ENCODE assay signal across 1 cellular context in genomic region chr6:27388293-27389197, GRCh38.
TF ChIP-seq lines count a peak whose summit lies in the region.

TSS of gene ZNF391 (plus strand) at chr6:27388759. CDS start at chr6:27400371, 11,612 bp downstream.

TF ChIP-seq in HepG2, 621 proteins besides CTCF, POLR2A, EP300 and RAD21 (continued from another document and continues in another):
- TF ChIP-seq ZNF354B (CRISPR knock-in tag; IDR thresholded peaks at IDR 0.05), result no peak
- TF ChIP-seq ISL2 (CRISPR knock-in tag; IDR thresholded peaks at IDR 0.05), result no peak
- peak; percentile 93 for TF ChIP-seq SETDB1 (CRISPR knock-in tag; IDR thresholded peaks at IDR 0.05; ENCODE audit: borderline replicate concordance)
- TF ChIP-seq ZNF160 (CRISPR knock-in tag; IDR thresholded peaks at IDR 0.05), result peak; percentile 88
- TF ChIP-seq SMARCC2 (IDR thresholded peaks at IDR 0.05), result no peak
- no peak for TF ChIP-seq ZNF660 (CRISPR knock-in tag; IDR thresholded peaks at IDR 0.05; ENCODE audit: borderline replicate concordance, low read depth)
- TF ChIP-seq KAT7 (CRISPR knock-in tag; IDR thresholded peaks at IDR 0.05; ENCODE audit: borderline replicate concordance), result peak; percentile 84
- no peak for TF ChIP-seq USF2 (IDR thresholded peaks at IDR 0.05; ENCODE audit: low read depth, low read length)
- no peak for TF ChIP-seq USF2 (CRISPR knock-in tag; IDR thresholded peaks at IDR 0.05; ENCODE audit: borderline replicate concordance)
- peak; percentile 50; the same call in 1 of the 2 replicates for TF ChIP-seq ZNF878 (CRISPR knock-in tag; IDR thresholded peaks at IDR 0.05)
- no peak for TF ChIP-seq ZBTB46 (CRISPR knock-in tag; IDR thresholded peaks at IDR 0.05; ENCODE audit: borderline replicate concordance)
- TF ChIP-seq SRSF4 (IDR thresholded peaks at IDR 0.05; ENCODE audit: low read depth, low read length, poor library complexity, severe bottlenecking), result no peak
- TF ChIP-seq FUBP1 (CRISPR knock-in tag; IDR thresholded peaks at IDR 0.05; ENCODE audit: borderline replicate concordance), result no peak
- peak; percentile 44; the same call in 1 of the 2 replicates for TF ChIP-seq ELF3 (CRISPR knock-in tag; IDR thresholded peaks at IDR 0.05)
- peak; percentile 92; the same call in 1 of the 2 replicates for TF ChIP-seq ZNF552 (CRISPR knock-in tag; IDR thresholded peaks at IDR 0.05; ENCODE audit: borderline replicate concordance)
- peak; percentile 92 for TF ChIP-seq FOXC1 (CRISPR knock-in tag; IDR thresholded peaks at IDR 0.05; ENCODE audit: borderline replicate concordance)
- peak; percentile 90 for TF ChIP-seq ZNF335 (CRISPR knock-in tag; IDR thresholded peaks at IDR 0.05)
- no peak for TF ChIP-seq ELF4 (CRISPR knock-in tag; IDR thresholded peaks at IDR 0.05; ENCODE audit: borderline replicate concordance)
- TF ChIP-seq XBP1 (CRISPR knock-in tag; IDR thresholded peaks at IDR 0.05), result no peak
- peak; percentile 97 for TF ChIP-seq MTF2 (CRISPR knock-in tag; IDR thresholded peaks at IDR 0.05; ENCODE audit: borderline replicate concordance)
- no peak; the same call in 1 of the 2 replicates for TF ChIP-seq MXD4 (CRISPR knock-in tag; IDR thresholded peaks at IDR 0.05)
- no peak for TF ChIP-seq ZBTB2 (CRISPR knock-in tag; IDR thresholded peaks at IDR 0.05; ENCODE audit: low read depth)
- TF ChIP-seq SMAD1 (CRISPR knock-in tag; IDR thresholded peaks at IDR 0.05; ENCODE audit: borderline replicate concordance, low read depth), result no peak
- peak; percentile 79; the same call in 1 of the 2 replicates for TF ChIP-seq ZNF383 (CRISPR knock-in tag; IDR thresholded peaks at IDR 0.05; ENCODE audit: borderline replicate concordance)
- TF ChIP-seq MAZ (IDR thresholded peaks at IDR 0.05; ENCODE audit: borderline replicate concordance, low read depth, low read length), result no peak
- TF ChIP-seq MAZ (CRISPR knock-in tag; IDR thresholded peaks at IDR 0.05; ENCODE audit: low read depth), result peak; percentile 84
- no peak for TF ChIP-seq ZC3H4 (CRISPR knock-in tag; IDR thresholded peaks at IDR 0.05; ENCODE audit: borderline replicate concordance)
- TF ChIP-seq ZBTB40 (IDR thresholded peaks at IDR 0.05), result no peak
- peak; percentile 78 for TF ChIP-seq ZBTB40 (CRISPR knock-in tag; IDR thresholded peaks at IDR 0.05)
- no peak for TF ChIP-seq PREB (CRISPR knock-in tag; IDR thresholded peaks at IDR 0.05)
- TF ChIP-seq ZNF619 (CRISPR knock-in tag; IDR thresholded peaks at IDR 0.05), result no peak
- no peak for TF ChIP-seq CENPX (CRISPR knock-in tag; IDR thresholded peaks at IDR 0.05)
- peak in 1 of 2 experiments; percentile 54; a peak in 2 of 4 replicates for TF ChIP-seq REST (IDR thresholded peaks at IDR 0.05; ENCODE audit: borderline replicate concordance in 1 of 2, low read depth in 1 of 2, low read length in 2 of 2)
- TF ChIP-seq FOXP4 (CRISPR knock-in tag; IDR thresholded peaks at IDR 0.05), result peak; percentile 55; the same call in 1 of the 2 replicates
